In the genomic region with DNA sequence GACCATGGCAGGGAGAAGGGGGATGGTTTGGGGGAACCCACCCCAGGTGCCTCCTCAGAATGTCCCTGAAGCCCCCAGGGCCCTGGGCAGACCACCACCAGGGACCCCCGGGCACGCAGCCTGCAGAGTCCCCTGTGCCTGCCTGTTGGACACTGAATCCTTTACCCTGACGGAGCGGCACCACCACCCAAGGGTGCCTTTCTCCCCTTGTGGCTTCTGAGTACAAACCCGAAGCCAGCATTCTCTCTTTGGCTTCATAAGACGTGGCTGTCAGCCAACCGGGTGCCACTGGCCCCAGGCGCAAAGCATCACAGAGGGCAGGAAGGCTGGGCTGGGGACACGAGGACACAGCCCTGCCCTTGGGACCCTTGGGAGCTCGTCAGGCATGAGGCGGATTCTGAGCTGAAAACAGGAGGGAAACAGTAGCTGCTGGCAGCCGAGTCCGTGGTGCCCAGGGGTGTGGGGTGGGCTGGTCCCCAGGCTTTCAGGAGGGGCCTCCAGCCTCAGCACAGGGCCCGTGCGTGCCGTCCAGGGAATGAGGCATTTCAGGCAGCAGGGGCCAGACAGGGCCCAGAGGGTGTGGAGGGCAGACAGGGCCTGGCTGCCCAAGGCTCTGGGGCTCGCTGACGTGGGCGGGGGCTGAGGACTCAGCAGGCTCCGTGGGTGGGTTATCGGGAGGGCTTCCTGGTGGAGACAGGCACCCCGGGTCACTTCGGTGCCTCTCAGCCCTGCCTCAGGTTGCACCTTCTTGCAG, we compare ENCODE assay signal across 18 cellular contexts.
A peak's percentile ranks its signal among the peaks of the same experiment; 100 is the strongest.
DNase-seq lines count a peak whose midpoint lies in the region; ATAC-seq lines count a peak whose summit lies in the region.
"Had no signal": no experiment of that assay in that cellular context is flagged by ENCODE, and none has a peak within 500 bp of the region (broad histone marks: within the 10 kb centered on the region; RNA-seq: fewer than 3 reads in every experiment).

No MANE protein-coding gene starts in this region.

- ATAC-seq in GM21717 (IDR thresholded peaks at IDR 0.05; ENCODE audit: unreplicated experiment), result no peak
- ATAC-seq in GM21737 (IDR thresholded peaks at IDR 0.05; ENCODE audit: unreplicated experiment), result no peak
- ATAC-seq in GM21786 (IDR thresholded peaks at IDR 0.05; ENCODE audit: unreplicated experiment), result no peak
- ATAC-seq: activated CD4-positive, alpha-beta T cell treated with anti-CD3 and anti-CD28 coated beads for 36 hours had no signal

- peak overlapping the region; percentile 20 for H3K27ac ChIP-seq in caudate nucleus (ENCODE audit: low read depth, low read length)
- peak overlapping the region; percentile 97 for H3K27ac ChIP-seq in substantia nigra (ENCODE audit: low read depth, low read length, poor library complexity, severe bottlenecking)
- H3K27ac ChIP-seq: C4-2B had no signal

- DNase-seq in NCI-H2196 (lab: John Stamatoyannopoulos, UW; ENCODE audit: unreplicated experiment), result peak; percentile 15
- DNase-seq in NCI-H2196 treated with DMSO at 0.1 percent for 48 hours (lab: John Stamatoyannopoulos, UW; ENCODE audit: unreplicated experiment), result no peak
- peak; percentile 19 for DNase-seq in NCI-H69 (lab: John Stamatoyannopoulos, UW)
- DNase-seq in caudate nucleus (lab: John Stamatoyannopoulos, UW), result peak in 9 of 61 donors; percentile 11 to 45 (median 23)
- DNase-seq in substantia nigra (lab: John Stamatoyannopoulos, UW), result peak in 16 of 49 donors; percentile 9 to 59 (median 26)
- DNase-seq: activated CD4-positive, alpha-beta T cell treated with anti-CD3 and anti-CD28 coated beads for 36 hours; activated CD8-positive, alpha-beta memory T cell treated with anti-CD3 and anti-CD28 coated beads for 24 hours; activated T-cell treated with anti-CD3 and anti-CD28 coated beads, Interleukin-2, amount 50 U/mL, for 24 hours; cortex of kidney; NCI-H1694; NCI-H446 treated with DMSO at 0.1 percent for 48 hours; SHP77 treated with DMSO at 0.1 percent for 48 hours; stimulated activated CD4-positive, alpha-beta T cell treated with anti-CD3 and anti-CD28 coated beads, Interleukin-2, amount 100 ng/mL, for 48 hours; stimulated activated naive CD4-positive, alpha-beta T cell had no signal
